ENCODE assay signal across 11 cellular contexts in the genomic region with DNA sequence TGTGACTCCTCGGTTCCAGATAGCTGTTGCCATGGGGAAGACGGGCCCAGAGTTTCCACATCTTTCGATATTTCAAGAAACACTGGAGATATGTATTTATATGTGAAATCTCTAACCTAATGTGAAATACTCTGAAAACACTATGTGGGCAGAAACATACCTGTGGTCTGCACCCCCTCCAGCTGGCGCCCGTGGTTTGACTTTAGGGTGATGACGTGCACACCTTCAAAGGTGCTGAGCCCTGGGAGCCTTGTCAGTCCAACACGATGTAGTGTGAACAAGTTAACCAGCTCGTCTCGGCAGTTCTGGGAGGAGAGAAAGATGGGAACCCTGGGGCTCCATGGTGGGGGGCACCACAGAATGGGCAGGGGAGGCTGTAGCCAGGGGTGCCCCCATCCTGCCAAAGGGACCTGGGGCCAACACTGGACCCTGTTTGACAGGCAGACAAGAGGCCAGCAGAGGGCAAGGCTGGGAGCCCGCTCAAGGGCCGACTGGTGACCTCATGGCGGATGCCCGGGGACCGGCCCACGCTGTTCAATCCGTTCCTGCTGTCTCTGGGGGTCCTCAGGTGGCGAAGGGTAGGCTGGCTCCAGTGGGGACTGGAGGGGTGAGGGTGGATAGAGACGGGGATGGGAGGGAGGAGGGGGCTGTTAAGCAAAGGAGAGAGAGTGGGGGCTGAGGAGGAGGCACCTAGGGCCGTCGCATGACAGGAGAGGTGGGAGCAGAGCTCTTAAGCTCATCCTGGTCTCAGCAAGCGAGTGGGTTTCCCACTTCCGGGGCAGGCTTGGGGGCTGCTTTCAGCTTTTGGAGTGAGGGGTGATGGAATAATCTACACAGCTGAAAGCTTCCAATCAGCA. TPM values are rescaled to one million over a fixed set of nuclear protein-coding genes. Genes with fewer than 3 reads are reported as not detected.
DNase-seq lines count a peak whose midpoint lies in the region; ATAC-seq and TF ChIP-seq lines count a peak whose summit lies in the region.
"Had no signal": no experiment of that assay in that cellular context is flagged by ENCODE, and none has a peak within 500 bp of the region (broad histone marks: within the 10 kb centered on the region; RNA-seq: fewer than 3 reads in every experiment).

No MANE protein-coding gene starts in this region.

- intact Hi-C loops in breast epithelium (cut with DNase I; ENCODE audit: low total_unique reads) (no loop called here), MCF 10A (cut with micrococcal nuclease) (no loop called here), transverse colon (cut with DNase I; ENCODE audit: low total_unique reads) (no loop called here), body of pancreas (cut with DNase I) (no loop called here)

- POLR2A ChIA-PET in MCF 10A (lab: Yijun Ruan, JAX), result interaction anchor here (0.6 to 3.9 kb wide), 13 partner anchors 9 to 1353 kb away, joined by 3 to 17 read pairs (median 4); a partner anchor contains a TSS
- POLR2A ChIA-PET in naive thymus-derived CD8-positive, alpha-beta T cell (lab: Charles Lee), result no interaction called here

- H3K27me3 Mint-ChIP-seq in MCF 10A (ENCODE audit: insufficient read depth, unreplicated experiment), result no peaks in the 10 kb centered on the region
- peaks cover 0 to 9% (median 0%) of the 10 kb centered on the region in 5 donors for H3K27me3 Mint-ChIP-seq in naive thymus-derived CD8-positive, alpha-beta T cell
- H3K27me3 Mint-ChIP-seq: activated CD4-positive, alpha-beta memory T cell treated with anti-CD3 and anti-CD28 coated beads, Interleukin-2, amount 10 ng/mL, durations not matched to agents 7 days and 5 days had no signal

- H3K27ac Mint-ChIP-seq in MCF 10A (ENCODE audit: low read depth, unreplicated experiment), result no peak overlapping the region
- peak overlapping the region in 8 of 10 donors; percentile 16 to 91 (median 82) for H3K27ac Mint-ChIP-seq in naive thymus-derived CD8-positive, alpha-beta T cell
- H3K27ac Mint-ChIP-seq: activated CD4-positive, alpha-beta memory T cell treated with anti-CD3 and anti-CD28 coated beads, Interleukin-2, amount 10 ng/mL, durations not matched to agents 7 days and 5 days; effector memory CD8-positive, alpha-beta T cell; memory B cell had no signal

- ATAC-seq in naive thymus-derived CD8-positive, alpha-beta T cell, result peak; percentile 93 to 97
- no peak for ATAC-seq in body of pancreas
- ATAC-seq: effector memory CD8-positive, alpha-beta T cell had no signal

- no peak for TF ChIP-seq POLR2A in breast epithelium (IDR thresholded peaks at IDR 0.05)
- no peak for TF ChIP-seq POLR2A in transverse colon (IDR thresholded peaks at IDR 0.05)
- no peak for TF ChIP-seq POLR2A in body of pancreas (IDR thresholded peaks at IDR 0.05)

- no peak for TF ChIP-seq CTCF in breast epithelium (IDR thresholded peaks at IDR 0.05)
- TF ChIP-seq CTCF in MCF 10A (IDR thresholded peaks at IDR 0.05; ENCODE audit: unreplicated experiment), result no peak
- no peak for TF ChIP-seq CTCF in transverse colon (IDR thresholded peaks at IDR 0.05)
- TF ChIP-seq CTCF in body of pancreas (IDR thresholded peaks at IDR 0.05), result no peak

- H3K36me3 Mint-ChIP-seq in MCF 10A (ENCODE audit: insufficient read depth, unreplicated experiment), result no peaks in the 10 kb centered on the region
- H3K36me3 Mint-ChIP-seq in naive thymus-derived CD8-positive, alpha-beta T cell, result no peaks in the 10 kb centered on the region

- H3K9me3 ChIP-seq in breast epithelium, result no peaks in the 10 kb centered on the region
- no peaks in the 10 kb centered on the region for H3K9me3 ChIP-seq in transverse colon
- H3K9me3 ChIP-seq in body of pancreas, result no peaks in the 10 kb centered on the region

- H3K4me3 ChIP-seq in breast epithelium (peak overlapping the region in 1 of 3 donors; percentile 25), transverse colon (no peak overlapping the region), body of pancreas (no peak overlapping the region)

- peaks cover 25% of the 10 kb centered on the region for H3K4me1 Mint-ChIP-seq in MCF 10A (ENCODE audit: insufficient read depth, unreplicated experiment)
- H3K4me1 Mint-ChIP-seq in naive thymus-derived CD8-positive, alpha-beta T cell, result peaks cover 13 to 32% (median 21%) of the 10 kb centered on the region in 4 donors

- no peaks in the 10 kb centered on the region for H3K4me1 ChIP-seq in breast epithelium
- H3K4me1 ChIP-seq in transverse colon, result peaks cover 10 to 45% (median 29%) of the 10 kb centered on the region in 4 donors
- peaks cover 13% of the 10 kb centered on the region for H3K4me1 ChIP-seq in body of pancreas

- H3K36me3 ChIP-seq in breast epithelium (no peaks in the 10 kb centered on the region), transverse colon (no peaks in the 10 kb centered on the region), body of pancreas (replicated peaks in 1 of 2; ENCODE audit: insufficient read depth in 1 of 2, low read depth in 2 of 2) (no peaks in the 10 kb centered on the region)

- CTCF ChIA-PET in MCF 10A (lab: Yijun Ruan, JAX), result interaction anchor here (0.7 kb wide), 1 partner anchor 58 kb away, joined by 3 read pairs; no protein-coding TSS in a partner anchor

- H3K27me3 ChIP-seq in breast epithelium (no peaks in the 10 kb centered on the region), transverse colon (no peaks in the 10 kb centered on the region), body of pancreas (no peaks in the 10 kb centered on the region)

- DNase-seq in breast epithelium (ENCODE audit: low spot score in 2 of 2) (no peak), MCF 10A (ENCODE audit: unreplicated experiment) (no peak), transverse colon (no peak), body of pancreas (no peak), putamen (ENCODE audit: low spot score) (no peak), NCI-H345 (lab: John Stamatoyannopoulos, UW) (no peak)
- DNase-seq in activated naive CD8-positive, alpha-beta T cell treated with anti-CD3 and anti-CD28 coated beads, Interleukin-2, amount 50 U/mL, for 16 hours (ENCODE audit: low read depth, low spot score), result peak; percentile 11
- DNase-seq in naive thymus-derived CD8-positive, alpha-beta T cell, result peak in 8 of 10 donors; percentile 16 to 78 (median 58)
- DNase-seq: activated CD4-positive, alpha-beta memory T cell treated with anti-CD3 and anti-CD28 coated beads, Interleukin-2, amount 10 ng/mL, durations not matched to agents 7 days and 5 days; effector memory CD8-positive, alpha-beta T cell had no signal

- BruUV-seq in MCF 10A (replicated peaks; lab: Mats Ljungman, UMichigan), result no TSS peak

- H3K27ac ChIP-seq in breast epithelium, result peak overlapping the region; percentile 65 to 79
- H3K27ac ChIP-seq in transverse colon, result peak overlapping the region; percentile 57 to 93 (median 85)
- no peak overlapping the region for H3K27ac ChIP-seq in body of pancreas

- WGBS in transverse colon (ENCODE audit: low coverage in 1 of 2), 2 donors, result 70 to 81% methylated on average over 2 to 22 of the region's 22 CpGs
- WGBS in body of pancreas, 2 donors, result 78 to 81% methylated on average over 15 to 16 of the region's 22 CpGs

- H3K9me3 Mint-ChIP-seq in MCF 10A (ENCODE audit: unreplicated experiment), result no peaks in the 10 kb centered on the region
- no peaks in the 10 kb centered on the region for H3K9me3 Mint-ChIP-seq in naive thymus-derived CD8-positive, alpha-beta T cell
- H3K9me3 Mint-ChIP-seq: activated CD4-positive, alpha-beta memory T cell treated with anti-CD3 and anti-CD28 coated beads, Interleukin-2, amount 10 ng/mL, durations not matched to agents 7 days and 5 days; effector memory CD8-positive, alpha-beta T cell; memory B cell had no signal

- no peak overlapping the region for H3K4me3 Mint-ChIP-seq in MCF 10A (ENCODE audit: unreplicated experiment)
- peak overlapping the region in 7 of 10 donors; percentile 14 to 62 (median 45) for H3K4me3 Mint-ChIP-seq in naive thymus-derived CD8-positive, alpha-beta T cell
- H3K4me3 Mint-ChIP-seq: activated CD4-positive, alpha-beta memory T cell treated with anti-CD3 and anti-CD28 coated beads, Interleukin-2, amount 10 ng/mL, durations not matched to agents 7 days and 5 days; effector memory CD8-positive, alpha-beta T cell; memory B cell had no signal

- no peak for TF ChIP-seq EP300 in transverse colon (IDR thresholded peaks at IDR 0.05; ENCODE audit: low read depth)

- in situ Hi-C loops in transverse colon (cut with MboI; ENCODE audit: low pct_ligation_motif_present in 1 of 4, low pct_unique_long_range_greater_than_20kb in 1 of 4, low sequenced_read_pairs in 3 of 4), result no loop called here

RNA-seq across cellular contexts. Expression of a gene that starts 43.8 kb away (rescaled TPM):
- total RNA-seq in breast epithelium, result 10 to 100 TPM; 78.3 to 95.0 (median 88.3) TPM
- 42.5 and 45.7 TPM in 2 replicates for total RNA-seq in MCF 10A (2022)
- 10 to 100 TPM; 26.4 to 30.9 TPM for total RNA-seq in naive thymus-derived CD8-positive, alpha-beta T cell
- 10 to 100 TPM in 2 of 3 donors, 1 to 10 TPM in 1; 7.8 to 11.6 (median 10.7) TPM for polyA plus RNA-seq in naive thymus-derived CD8-positive, alpha-beta T cell
- total RNA-seq in transverse colon, result 100 to 1,000 TPM; 121 to 265 (median 129) TPM
- 10 to 100 TPM; 65.6 to 76.5 TPM for total RNA-seq in body of pancreas

RNA-seq across cellular contexts. Expression of a gene that starts 54.5 kb away (rescaled TPM):
- total RNA-seq in breast epithelium, result 10 to 100 TPM; 24.5 to 29.4 (median 24.6) TPM
- 47.1 and 50.8 TPM in 2 replicates for total RNA-seq in MCF 10A (2022)
- 10 to 100 TPM; 47.9 to 48.6 TPM for total RNA-seq in naive thymus-derived CD8-positive, alpha-beta T cell
- polyA plus RNA-seq in naive thymus-derived CD8-positive, alpha-beta T cell, result 10 to 100 TPM; 35.0 to 46.4 (median 43.8) TPM
- 100 to 1,000 TPM in 1 of 4 donors, 10 to 100 TPM in 3; 44.1 to 143 (median 57.2) TPM for total RNA-seq in transverse colon
- total RNA-seq in body of pancreas, result 10 to 100 TPM; 10.4 to 19.1 TPM

Comparison
In these comparisons a context has a peak if more than half of its experiments do, and no peak if none do; other contexts are left out.
1. DNase-seq: peak in activated naive CD8-positive, alpha-beta T cell treated with anti-CD3 and anti-CD28 coated beads, Interleukin-2, amount 50 U/mL, for 16 hours (single experiment) and naive thymus-derived CD8-positive, alpha-beta T cell (8 of 10); none in breast epithelium (0 of 2), MCF 10A (single experiment), transverse colon (single experiment), body of pancreas (0 of 4), putamen (single experiment) and NCI-H345 (single experiment).
2. H3K27ac ChIP-seq: peak in breast epithelium (2 of 2) and transverse colon (4 of 4); none in body of pancreas (0 of 4).